11 cellular contexts compared by ENCODE assay signal in genomic region chr9:87518702-87519335, GRCh38. TPM values are rescaled to one million over a fixed set of nuclear protein-coding genes. Genes with fewer than 3 reads are reported as not detected.
DNase-seq lines count a peak whose midpoint lies in the region; ATAC-seq, FAIRE-seq and TF ChIP-seq lines count a peak whose summit lies in the region.
"Had no signal": no experiment of that assay in that cellular context is flagged by ENCODE, and none has a peak within 500 bp of the region (broad histone marks: within the 10 kb centered on the region; RNA-seq: fewer than 3 reads in every experiment).

No MANE protein-coding gene starts in this region.

- TF ChIP-seq CTCF in bronchial epithelial cell (IDR thresholded peaks at IDR 0.05; ENCODE audit: insufficient read depth, low read length, severe bottlenecking) (no peak), right lobe of liver (IDR thresholded peaks at IDR 0.05) (no peak)

- 12% methylated on average over 8 of the region's 12 CpGs for WGBS in right lobe of liver (ENCODE audit: insufficient coverage, low coverage, low lambda C conversion rate, missing lambda C conversion rate)
- WGBS in thymus = 83% methylated on average over 12 of the region's 12 CpGs

- H3K27ac ChIP-seq in right lobe of liver (peak overlapping the region in 2 of 3 donors; percentile 4), thymus (ENCODE audit: low read depth) (peak overlapping the region; percentile 37)
- H3K27ac ChIP-seq: KMS-11 had no signal

- DNase-seq in Kasumi-1 (lab: John Stamatoyannopoulos, UW) (peak; percentile 85 to 86), bronchial epithelial cell (ENCODE audit: low read depth) (peak; percentile 9), right lobe of liver (peak in 2 of 3 donors; percentile 58 to 74), SW480 (ENCODE audit: low spot score) (no peak), KG1 (lab: John Stamatoyannopoulos, UW) (no peak)
- DNase-seq: NCI-H510A treated with DMSO at 0.1 percent for 48 hours had no signal

- no peaks in the 10 kb centered on the region for H3K9me3 ChIP-seq in right lobe of liver
- no peaks in the 10 kb centered on the region for H3K9me3 ChIP-seq in thymus (ENCODE audit: control insufficient read depth)

- no peak for FAIRE-seq in bronchial epithelial cell (lab: Jason Lieb, UNC)
- FAIRE-seq: endometrium had no signal

- ATAC-seq in right lobe of liver = peak; percentile 74 to 81 (median 76)
- no peak for ATAC-seq in GM18498 (IDR thresholded peaks at IDR 0.05; ENCODE audit: unreplicated experiment)
- ATAC-seq in GM21526 (IDR thresholded peaks at IDR 0.05; ENCODE audit: low FRiP score, unreplicated experiment) = no peak

- peaks cover 0 to 23% (median 9%) of the 10 kb centered on the region in 4 donors for H3K4me1 ChIP-seq in right lobe of liver
- H3K4me1 ChIP-seq in thymus (ENCODE audit: control insufficient read depth, insufficient read depth, low read length) = peaks cover 40% of the 10 kb centered on the region

- H3K36me3 ChIP-seq in bronchial epithelial cell (ENCODE audit: control insufficient read depth, insufficient read depth, low read length) = no peaks in the 10 kb centered on the region
- peaks cover 0 to 3% (median 0%) of the 10 kb centered on the region in 4 donors for H3K36me3 ChIP-seq in right lobe of liver
- H3K36me3 ChIP-seq in thymus (ENCODE audit: control insufficient read depth, insufficient read depth) = peaks cover 19% of the 10 kb centered on the region

- H3K4me3 ChIP-seq in bronchial epithelial cell (ENCODE audit: low read depth, low read length) (no peak overlapping the region), right lobe of liver (no peak overlapping the region), thymus (ENCODE audit: low read length) (no peak overlapping the region)

- H3K27me3 ChIP-seq in bronchial epithelial cell (ENCODE audit: control insufficient read depth, insufficient read depth, low read length) = no peaks in the 10 kb centered on the region
- H3K27me3 ChIP-seq in right lobe of liver = no peaks in the 10 kb centered on the region
- no peaks in the 10 kb centered on the region for H3K27me3 ChIP-seq in thymus (ENCODE audit: control insufficient read depth, insufficient read depth)

- TF ChIP-seq POLR2A in right lobe of liver (IDR thresholded peaks at IDR 0.05) = no peak

- intact Hi-C loops in right lobe of liver (cut with DNase I) = loop anchor here (10.0 kb wide), 3 partner anchors 46 to 136 kb away; no protein-coding TSS in a partner anchor

RNA-seq across cellular contexts. Expression of gene DAPK1, which starts 21.2 kb away (rescaled TPM):
- total RNA-seq in bronchial epithelial cell (0.64 and 0.79 TPM in 2 replicates), right lobe of liver (10 to 100 TPM; 17.4 to 55.0 (median 33.9) TPM)
- polyA plus RNA-seq in thymus = 28.1 TPM

Comparison
In these comparisons a context has a peak if more than half of its experiments do, and no peak if none do; other contexts are left out.
1. DNase-seq: peak in Kasumi-1 (2 of 2), bronchial epithelial cell (single experiment) and right lobe of liver (2 of 3); none in SW480 (single experiment) and KG1 (single experiment).
2. ATAC-seq: peak in right lobe of liver (4 of 4); none in GM18498 (single experiment) and GM21526 (single experiment).
3. RNA of gene DAPK1, which starts 21.2 kb away (total RNA-seq): 17.4 to 55.0 TPM in right lobe of liver; 0.64 to 0.79 TPM in bronchial epithelial cell; every median in the first group is over 10 times any median in the second.